ENCODE assay signal across 20 cellular contexts in the genomic region with DNA sequence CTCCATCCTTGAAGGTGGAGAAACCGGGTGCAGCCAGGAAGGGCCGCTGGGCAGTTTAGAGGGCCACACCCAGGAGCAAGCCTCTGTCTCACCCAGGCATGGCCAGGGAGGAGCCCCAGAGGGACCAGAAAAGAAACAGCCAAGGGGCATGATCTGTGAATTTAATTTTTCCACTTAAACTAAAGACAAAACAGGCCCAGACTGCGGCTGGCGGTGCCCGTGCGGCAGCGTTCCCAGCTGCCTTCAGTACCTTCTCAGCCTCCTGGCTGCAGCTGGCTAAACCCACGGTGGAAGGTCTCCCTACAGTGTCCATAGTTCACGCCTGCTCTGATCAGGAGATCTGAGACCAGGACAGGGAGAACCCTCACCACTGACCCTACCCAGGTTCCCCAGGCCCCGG. TPM values are rescaled to one million over a fixed set of nuclear protein-coding genes. Genes with fewer than 3 reads are reported as not detected.
DNase-seq lines count a peak whose midpoint lies in the region; ATAC-seq and TF ChIP-seq lines count a peak whose summit lies in the region.
"Had no signal": no experiment of that assay in that cellular context is flagged by ENCODE, and none has a peak within 500 bp of the region (broad histone marks: within the 10 kb centered on the region; RNA-seq: fewer than 3 reads in every experiment).

No MANE protein-coding gene starts in this region.

- CTCF ChIA-PET in Panc1 (lab: Charles Lee) (no interaction called here), RWPE1 (lab: Yijun Ruan, JAX) (interaction anchor here (0.7 to 1.0 kb wide), 3 partner anchors 9 to 188 kb away, joined by 3 to 5 read pairs (median 3); no protein-coding TSS in a partner anchor)

- H3K27ac ChIP-seq in Panc1 (ENCODE audit: low read length): no peak overlapping the region
- H3K27ac ChIP-seq in RWPE1: no peak overlapping the region
- no peak overlapping the region for H3K27ac ChIP-seq in brain microvascular endothelial cell
- H3K27ac ChIP-seq: PC-9 had no signal

- POLR2A ChIA-PET in Panc1 (lab: Charles Lee) (no interaction called here), RWPE1 (lab: Yijun Ruan, JAX; ENCODE audit: low non-redundant PET) (no interaction called here)

- peak overlapping the region; percentile 86 for H3K27ac Mint-ChIP-seq in activated T-cell treated with anti-CD3 and anti-CD28 coated beads, Interleukin-2, amount 50 U/mL, for 72 hours
- H3K27ac Mint-ChIP-seq in activated T-cell treated with anti-CD3 and anti-CD28 coated beads, Interleukin-2, amount 50 U/mL, for 24 hours: no peak overlapping the region
- H3K27ac Mint-ChIP-seq in glutamatergic neuron (ENCODE audit: unreplicated experiment): peak overlapping the region; percentile 59
- H3K27ac Mint-ChIP-seq: CD14-positive monocyte, HFFc6 had no signal

- H3K9me3 Mint-ChIP-seq in activated T-cell treated with anti-CD3 and anti-CD28 coated beads, Interleukin-2, amount 50 U/mL, for 72 hours: no peaks in the 10 kb centered on the region
- no peaks in the 10 kb centered on the region for H3K9me3 Mint-ChIP-seq in activated T-cell treated with anti-CD3 and anti-CD28 coated beads, Interleukin-2, amount 50 U/mL, for 24 hours
- H3K9me3 Mint-ChIP-seq in glutamatergic neuron (ENCODE audit: unreplicated experiment): peaks cover 6% of the 10 kb centered on the region
- H3K9me3 Mint-ChIP-seq: HFFc6 had no signal

- H3K4me1 ChIP-seq in Panc1 (ENCODE audit: control insufficient read depth, insufficient read depth, low read length): peaks cover 8% of the 10 kb centered on the region

- in situ Hi-C loops in Panc1 (cut with HindIII; ENCODE audit: low pct_unique_long_range_greater_than_20kb, low sequenced_read_pairs): no loop called here
- in situ Hi-C loops in brain microvascular endothelial cell (cut with HindIII; ENCODE audit: low pct_ligation_motif_present, low sequenced_read_pairs): no loop called here

- no peaks in the 10 kb centered on the region for H3K9me3 ChIP-seq in Panc1 (ENCODE audit: control insufficient read depth, insufficient read depth, low read depth, low read length)

- H3K27me3 ChIP-seq in Panc1 (ENCODE audit: control insufficient read depth, insufficient read depth, low read length) (peaks cover 7% of the 10 kb centered on the region; the same call in 1 of the 2 replicates), brain microvascular endothelial cell (replicated peaks) (peaks cover 89% of the 10 kb centered on the region)

- TF ChIP-seq CTCF in Panc1 (IDR thresholded peaks at IDR 0.05): no peak
- TF ChIP-seq CTCF in glutamatergic neuron (IDR thresholded peaks at IDR 0.05; ENCODE audit: partially characterized antibody, unreplicated experiment): no peak
- TF ChIP-seq CTCF in RWPE1 (conservative IDR thresholded peaks at IDR 0.05; ENCODE audit: low read depth): no peak
- no peak for TF ChIP-seq CTCF in brain microvascular endothelial cell (IDR thresholded peaks at IDR 0.05; ENCODE audit: low read depth, low read length, missing control alignments)

- H3K4me1 Mint-ChIP-seq in activated T-cell treated with anti-CD3 and anti-CD28 coated beads, Interleukin-2, amount 50 U/mL, for 72 hours (ENCODE audit: low read depth): peaks cover 13% of the 10 kb centered on the region
- peaks cover 9% of the 10 kb centered on the region for H3K4me1 Mint-ChIP-seq in activated T-cell treated with anti-CD3 and anti-CD28 coated beads, Interleukin-2, amount 50 U/mL, for 24 hours (ENCODE audit: low read depth)
- H3K4me1 Mint-ChIP-seq in glutamatergic neuron (ENCODE audit: low read depth, unreplicated experiment): peaks cover 39% of the 10 kb centered on the region
- H3K4me1 Mint-ChIP-seq: CD14-positive monocyte had no signal

- BruUV-seq in Panc1 (replicated peaks; lab: Mats Ljungman, UMichigan): no TSS peak

- H3K4me3 ChIP-seq in Panc1 (ENCODE audit: low read depth in 2 of 2, low read length in 2 of 2): no peak overlapping the region
- no peak overlapping the region for H3K4me3 ChIP-seq in brain microvascular endothelial cell (ENCODE audit: low read depth, low read length)
- H3K4me3 ChIP-seq: PC-9 had no signal

- H3K4me3 Mint-ChIP-seq in activated T-cell treated with anti-CD3 and anti-CD28 coated beads, Interleukin-2, amount 50 U/mL, for 72 hours: no peak overlapping the region
- H3K4me3 Mint-ChIP-seq in activated T-cell treated with anti-CD3 and anti-CD28 coated beads, Interleukin-2, amount 50 U/mL, for 24 hours: no peak overlapping the region
- H3K4me3 Mint-ChIP-seq in glutamatergic neuron (ENCODE audit: unreplicated experiment): peak overlapping the region; percentile 67
- H3K4me3 Mint-ChIP-seq: HFFc6 had no signal

- DNase-seq in activated T-cell treated with anti-CD3 and anti-CD28 coated beads, Interleukin-2, amount 50 U/mL, for 72 hours: no peak
- no peak for DNase-seq in activated T-cell treated with anti-CD3 and anti-CD28 coated beads, Interleukin-2, amount 50 U/mL, for 24 hours
- DNase-seq in Panc1 (ENCODE audit: low read depth, low spot score) (no peak), glutamatergic neuron (no peak), retina (peak; percentile 65), mesenteric fat pad (ENCODE audit: low spot score) (no peak), RWPE1 (ENCODE audit: low spot score) (no peak), brain microvascular endothelial cell (no peak)
- DNase-seq: COR-L47, GF-D8, HFFc6, MM.1S, NCI-H1092 treated with DMSO at 0.1 percent for 48 hours, NCI-H187, NCI-H226, NCI-H524 treated with DMSO at 0.1 percent for 48 hours, Right ventricle myocardium superior had no signal

- H3K36me3 ChIP-seq in Panc1 (ENCODE audit: control insufficient read depth, insufficient read depth, low read length) (no peaks in the 10 kb centered on the region), brain microvascular endothelial cell (replicated peaks) (no peaks in the 10 kb centered on the region)

- intact Hi-C loops in Panc1 (cut with micrococcal nuclease; ENCODE audit: unreplicated experiment): no loop called here

- peaks cover 65% of the 10 kb centered on the region for H3K27me3 Mint-ChIP-seq in activated T-cell treated with anti-CD3 and anti-CD28 coated beads, Interleukin-2, amount 50 U/mL, for 72 hours (ENCODE audit: low read depth)
- peaks cover 72% of the 10 kb centered on the region for H3K27me3 Mint-ChIP-seq in activated T-cell treated with anti-CD3 and anti-CD28 coated beads, Interleukin-2, amount 50 U/mL, for 24 hours
- H3K27me3 Mint-ChIP-seq in glutamatergic neuron (ENCODE audit: unreplicated experiment): peaks cover 16% of the 10 kb centered on the region

- H3K36me3 Mint-ChIP-seq in activated T-cell treated with anti-CD3 and anti-CD28 coated beads, Interleukin-2, amount 50 U/mL, for 72 hours (ENCODE audit: insufficient read depth in 2 of 2): peaks cover 1 to 2% of the 10 kb centered on the region in 2 donors
- H3K36me3 Mint-ChIP-seq in activated T-cell treated with anti-CD3 and anti-CD28 coated beads, Interleukin-2, amount 50 U/mL, for 24 hours (ENCODE audit: low read depth): no peaks in the 10 kb centered on the region
- no peaks in the 10 kb centered on the region for H3K36me3 Mint-ChIP-seq in glutamatergic neuron (ENCODE audit: unreplicated experiment)

- ATAC-seq in activated T-cell treated with anti-CD3 and anti-CD28 coated beads, Interleukin-2, amount 50 U/mL, for 72 hours (replicated peaks in 1 of 2): no peak
- ATAC-seq in Panc1: peak; percentile 22

RNA-seq across cellular contexts. Expression of gene UNCX, which starts 12.9 kb away (rescaled TPM):
- not detected for total RNA-seq in activated T-cell treated with anti-CD3 and anti-CD28 coated beads, Interleukin-2, amount 50 U/mL, for 72 hours
- total RNA-seq in Panc1 (2021; ENCODE audit: unreplicated experiment) (not detected), glutamatergic neuron (ENCODE audit: unreplicated experiment) (106 TPM), mesenteric fat pad (not detected)
- not detected for polyA plus RNA-seq in Panc1 (2012; ENCODE audit: insufficient read length)
- total RNA-seq: Daoy, HFFc6, PC-9, Right ventricle myocardium superior had no signal
- polyA plus RNA-seq: CD14-positive monocyte had no signal

Comparison
In these comparisons a context has a peak if more than half of its experiments do, and no peak if none do; other contexts are left out.
1. RNA of gene UNCX, which starts 12.9 kb away (total RNA-seq): 106 TPM in glutamatergic neuron (single experiment); not detected in activated T-cell treated with anti-CD3 and anti-CD28 coated beads, Interleukin-2, amount 50 U/mL, for 72 hours, not detected in Panc1 (single experiment) and not detected in mesenteric fat pad (single experiment); every median in the first group is over 100 times any median in the second.